ENCODE assay signal across 29 cellular contexts in genomic region chr13:82815791-82816190, GRCh38.
"Had no signal": no experiment of that assay in that cellular context is flagged by ENCODE, and none has a peak within 500 bp of the region (broad histone marks: within the 10 kb centered on the region; RNA-seq: fewer than 3 reads in every experiment).

No MANE protein-coding gene starts in this region.

- H3K36me3 ChIP-seq: brain microvascular endothelial cell, esophagus squamous epithelium, gastroesophageal sphincter had no signal

- H3K27ac ChIP-seq: brain microvascular endothelial cell, coronary artery, dorsolateral prefrontal cortex, esophagus squamous epithelium, gastroesophageal sphincter had no signal

- ATAC-seq: activated CD4-positive, alpha-beta T cell treated with anti-CD3 and anti-CD28 coated beads for 36 hours; activated CD8-positive, alpha-beta memory T cell treated with anti-CD3 and anti-CD28 coated beads, Interleukin-2, amount 10 ng/mL, durations not matched to agents 7 days and 5 days; activated CD8-positive, alpha-beta T cell treated with anti-CD3 and anti-CD28 coated beads, Interleukin-2, amount 10 ng/mL, durations not matched to agents 7 days and 5 days; activated T-cell treated with anti-CD3 and anti-CD28 coated beads, Interleukin-2, amount 50 U/mL, for 72 hours; gastroesophageal sphincter; T-helper 17 cell had no signal

- H3K4me3 ChIP-seq: coronary artery, dorsolateral prefrontal cortex, esophagus squamous epithelium, gastroesophageal sphincter had no signal

- H3K27me3 ChIP-seq: brain microvascular endothelial cell, dorsolateral prefrontal cortex, esophagus squamous epithelium, gastroesophageal sphincter had no signal

- DNase-seq: activated CD4-positive, alpha-beta memory T cell treated with anti-CD3 and anti-CD28 coated beads for 36 hours; activated CD4-positive, alpha-beta T cell treated with anti-CD3 and anti-CD28 coated beads for 36 hours; activated CD4-positive, alpha-beta T cell treated with anti-CD3 and anti-CD28 coated beads, Interleukin-2, amount 10 ng/mL, durations not matched to agents 24 days and 14 days; activated CD4-positive, CD25-positive, alpha-beta regulatory T cell; activated CD4-positive, CD25-positive, alpha-beta regulatory T cell treated with anti-CD3 and anti-CD28 coated beads, Interleukin-2, amount 50 U/mL, for 72 hours; activated CD8-positive, alpha-beta memory T cell treated with anti-CD3 and anti-CD28 coated beads, Interleukin-2, amount 10 ng/mL, durations not matched to agents 7 days and 5 days; activated CD8-positive, alpha-beta memory T cell treated with anti-CD3 and anti-CD28 coated beads, Interleukin-2, amount 50 U/mL, for 48 hours; activated CD8-positive, alpha-beta T cell treated with anti-CD3 and anti-CD28 coated beads, Interleukin-2, amount 10 ng/mL, durations not matched to agents 7 days and 5 days; activated gamma-delta T cell; activated naive CD4-positive, alpha-beta T cell; activated naive CD4-positive, alpha-beta T cell treated with anti-CD3 and anti-CD28 coated beads, Interleukin-2, amount 10 ng/mL, durations not matched to agents 7 days and 5 days; activated T-cell treated with anti-CD3 and anti-CD28 coated beads for 4 hours; activated T-cell treated with anti-CD3 and anti-CD28 coated beads, Interleukin-2, amount 50 U/mL, for 24 hours; activated T-cell treated with anti-CD3 and anti-CD28 coated beads, Interleukin-2, amount 50 U/mL, for 72 hours; amniotic stem cell; anterior cingulate cortex; brain microvascular endothelial cell; dorsolateral prefrontal cortex; effector memory CD4-positive, alpha-beta T cell; endodermal cell; erythroblast; esophagus squamous epithelium; foreskin melanocyte; head of caudate nucleus; T-helper 1 cell; T-helper 17 cell; T1000 had no signal

- H3K4me1 ChIP-seq: esophagus squamous epithelium, gastroesophageal sphincter had no signal
